Comparison of ENCODE assay signal across 10 cellular contexts in genomic region chr14:23362200-23362599, GRCh38. TPM values are rescaled to one million over a fixed set of nuclear protein-coding genes. Genes with fewer than 3 reads are reported as not detected.
DNase-seq lines count a peak whose midpoint lies in the region; ATAC-seq and TF ChIP-seq lines count a peak whose summit lies in the region.
"Had no signal": no experiment of that assay in that cellular context is flagged by ENCODE, and none has a peak within 500 bp of the region (broad histone marks: within the 10 kb centered on the region; RNA-seq: fewer than 3 reads in every experiment).

No MANE protein-coding gene starts in this region.

- H3K9me3 ChIP-seq in left ventricle myocardium inferior (replicated peaks) (no peaks in the 10 kb centered on the region), heart right ventricle (no peaks in the 10 kb centered on the region), gastroesophageal sphincter (no peaks in the 10 kb centered on the region), transverse colon (no peaks in the 10 kb centered on the region)

- WGBS in heart right ventricle, 2 donors, result 59 to 74% methylated on average over 3 of the region's 3 CpGs
- WGBS in gastroesophageal sphincter (ENCODE audit: low coverage in 1 of 2), 2 donors, result 23 to 49% methylated on average over 2 to 3 of the region's 3 CpGs
- WGBS in transverse colon (ENCODE audit: low coverage in 1 of 2), 2 donors, result 55 to 58% methylated on average over 3 of the region's 3 CpGs

- TF ChIP-seq POLR2A in gastroesophageal sphincter (IDR thresholded peaks at IDR 0.05) (no peak), transverse colon (IDR thresholded peaks at IDR 0.05) (no peak)

- H3K27ac ChIP-seq in left ventricle myocardium inferior (replicated peaks) (no peak overlapping the region), heart right ventricle (peak overlapping the region in 1 of 10 donors; percentile 12), gastroesophageal sphincter (peak overlapping the region in 3 of 4 donors; percentile 49 to 63 (median 60)), transverse colon (peak overlapping the region in 3 of 4 donors; percentile 29 to 42 (median 34))

- H3K4me1 ChIP-seq in left ventricle myocardium inferior, result peaks cover 46% of the 10 kb centered on the region
- H3K4me1 ChIP-seq in heart right ventricle, result peaks cover 0 to 27% (median 6%) of the 10 kb centered on the region in 9 donors
- peaks cover 0 to 88% (median 16%) of the 10 kb centered on the region in 3 donors for H3K4me1 ChIP-seq in gastroesophageal sphincter
- H3K4me1 ChIP-seq in transverse colon, result peaks cover 4 to 23% (median 5%) of the 10 kb centered on the region in 4 donors

- no peak for TF ChIP-seq EP300 in gastroesophageal sphincter (IDR thresholded peaks at IDR 0.05)
- no peak for TF ChIP-seq EP300 in transverse colon (IDR thresholded peaks at IDR 0.05; ENCODE audit: low read depth)

- TF ChIP-seq CTCF in left ventricle myocardium inferior (IDR thresholded peaks at IDR 0.05; ENCODE audit: borderline replicate concordance) (peak; percentile 15), heart right ventricle (IDR thresholded peaks at IDR 0.05) (peak in 1 of 9 donors; percentile 9), gastroesophageal sphincter (IDR thresholded peaks at IDR 0.05) (peak in 1 of 4 experiments; percentile 20), transverse colon (IDR thresholded peaks at IDR 0.05) (no peak)

- no peak for DNase-seq in left ventricle myocardium inferior
- no peak for DNase-seq in heart right ventricle
- DNase-seq in transverse colon, result no peak
- DNase-seq in stimulated activated naive CD8-positive, alpha-beta T cell treated with anti-CD3 and anti-CD28 coated beads, Interleukin-15, Interleukin-2, amounts not matched to agents 100 U/mL and 50 U/mL, for 24 hours, result no peak
- DNase-seq: activated B cell treated with CpG ODN at 0.5 μM for 24 hours, foreskin melanocyte had no signal

- intact Hi-C loops in left ventricle myocardium inferior (cut with micrococcal nuclease), result no loop called here
- intact Hi-C loops in heart right ventricle (cut with DNase I), result no loop called here
- intact Hi-C loops in transverse colon (cut with DNase I; ENCODE audit: low total_unique reads), result no loop called here

- H3K4me3 ChIP-seq in left ventricle myocardium inferior, result no peak overlapping the region
- H3K4me3 ChIP-seq in heart right ventricle, result no peak overlapping the region
- no peak overlapping the region for H3K4me3 ChIP-seq in gastroesophageal sphincter
- H3K4me3 ChIP-seq in transverse colon, result no peak overlapping the region

- H3K27me3 ChIP-seq in left ventricle myocardium inferior (ENCODE audit: low read depth), result peaks cover 27% of the 10 kb centered on the region
- peaks cover 0 to 42% (median 18%) of the 10 kb centered on the region in 7 donors for H3K27me3 ChIP-seq in heart right ventricle
- peaks cover 5% of the 10 kb centered on the region for H3K27me3 ChIP-seq in gastroesophageal sphincter
- peaks cover 41% of the 10 kb centered on the region for H3K27me3 ChIP-seq in transverse colon

- H3K36me3 ChIP-seq in left ventricle myocardium inferior, result no peaks in the 10 kb centered on the region
- peaks cover 0 to 13% (median 0%) of the 10 kb centered on the region in 9 donors for H3K36me3 ChIP-seq in heart right ventricle
- H3K36me3 ChIP-seq in gastroesophageal sphincter, result peaks cover 0 to 31% of the 10 kb centered on the region in 2 donors
- no peaks in the 10 kb centered on the region for H3K36me3 ChIP-seq in transverse colon

- ATAC-seq in heart right ventricle (no peak), gastroesophageal sphincter (no peak), HG03097 (IDR thresholded peaks at IDR 0.05; ENCODE audit: low FRiP score, unreplicated experiment) (no peak)
- no peak for ATAC-seq in stimulated activated naive CD8-positive, alpha-beta T cell treated with anti-CD3 and anti-CD28 coated beads, Interleukin-15, Interleukin-2, amounts not matched to agents 100 U/mL and 50 U/mL, for 24 hours

- in situ Hi-C loops in transverse colon (cut with MboI; ENCODE audit: low pct_ligation_motif_present in 1 of 4, low pct_unique_long_range_greater_than_20kb in 1 of 4, low sequenced_read_pairs in 3 of 4), result no loop called here

RNA-seq across cellular contexts. Expression of gene EFS, which starts 2.8 kb away (rescaled TPM):
- total RNA-seq in left ventricle myocardium inferior (3.6 TPM), heart right ventricle (1 to 10 TPM; 1.1 to 3.7 (median 2.2) TPM), gastroesophageal sphincter (10 to 100 TPM; 10.6 to 22.6 (median 14.6) TPM), transverse colon (10 to 100 TPM in 1 of 4 donors, 1 to 10 TPM in 2, under 1 TPM in 1; 0.60 to 10.5 (median 3.3) TPM)
- polyA plus RNA-seq in heart right ventricle, result 1 to 10 TPM; 3.7 to 6.0 TPM
- total RNA-seq: activated B cell treated with CpG ODN at 0.5 μM for 24 hours had no signal
- polyA plus RNA-seq: CD14-positive monocyte had no signal

RNA-seq across cellular contexts. Expression of gene SLC22A17, which starts 9.5 kb away (rescaled TPM):
- 9.7 TPM for total RNA-seq in left ventricle myocardium inferior
- total RNA-seq in heart right ventricle, result 10 to 100 TPM in 4 of 10 donors, 1 to 10 TPM in 6; 4.8 to 18.9 (median 9.6) TPM
- polyA plus RNA-seq in heart right ventricle, result 10 to 100 TPM in 1 of 2 donors, 1 to 10 TPM in 1; 9.9 to 10.6 TPM
- 10 to 100 TPM; 22.7 to 36.4 (median 30.4) TPM for total RNA-seq in gastroesophageal sphincter
- 10 to 100 TPM in 1 of 4 donors, 1 to 10 TPM in 3; 4.0 to 14.2 (median 8.5) TPM for total RNA-seq in transverse colon
- polyA plus RNA-seq: CD14-positive monocyte had no signal

RNA-seq across cellular contexts. Expression of gene IL25, which starts 10.4 kb away (rescaled TPM):
- not detected for total RNA-seq in left ventricle myocardium inferior
- total RNA-seq in heart right ventricle, result under 1 TPM in 1 of 10 donors, not detected in 9; 0.29 TPM
- not detected for polyA plus RNA-seq in heart right ventricle
- not detected for total RNA-seq in gastroesophageal sphincter
- total RNA-seq in transverse colon, result not detected
- total RNA-seq: activated B cell treated with CpG ODN at 0.5 μM for 24 hours; activated naive CD4-positive, alpha-beta T cell treated with anti-CD3 and anti-CD28 coated beads, Interleukin-2, amount 50 U/mL, for 72 hours had no signal
- polyA plus RNA-seq: CD14-positive monocyte had no signal

RNA-seq across cellular contexts. Expression of gene CMTM5, which starts 14.6 kb away (rescaled TPM):
- 1.0 TPM for total RNA-seq in left ventricle myocardium inferior
- total RNA-seq in heart right ventricle, result under 1 TPM in 3 of 10 donors, not detected in 7; 0.32 to 0.53 (median 0.49) TPM
- 1 to 10 TPM; 2.9 to 5.3 TPM for polyA plus RNA-seq in heart right ventricle
- 1 to 10 TPM in 2 of 4 donors, under 1 TPM in 1, not detected in 1; 0.81 to 2.3 (median 1.2) TPM for total RNA-seq in gastroesophageal sphincter
- 1 to 10 TPM in 1 of 4 donors, under 1 TPM in 1, not detected in 2; 0.64 to 1.1 TPM for total RNA-seq in transverse colon
- total RNA-seq: activated B cell treated with CpG ODN at 0.5 μM for 24 hours; activated naive CD4-positive, alpha-beta T cell treated with anti-CD3 and anti-CD28 coated beads, Interleukin-2, amount 50 U/mL, for 72 hours had no signal

RNA-seq across cellular contexts. Expression of gene PABPN1, which starts 40.9 kb away (rescaled TPM):
- 71.2 TPM for total RNA-seq in left ventricle myocardium inferior
- 10 to 100 TPM; 57.0 to 96.1 (median 67.8) TPM for total RNA-seq in heart right ventricle
- 100 to 1,000 TPM in 1 of 2 donors, 10 to 100 TPM in 1; 67.0 to 196 TPM for polyA plus RNA-seq in heart right ventricle
- 10 to 100 TPM; 56.3 to 59.8 (median 57.5) TPM for total RNA-seq in gastroesophageal sphincter
- 100 to 1,000 TPM in 1 of 4 donors, 10 to 100 TPM in 3; 50.0 to 149 (median 63.7) TPM for total RNA-seq in transverse colon
